21 cellular contexts compared by ENCODE assay signal in genomic region chr7:45873035-45873354, GRCh38. TPM values are rescaled to one million over a fixed set of nuclear protein-coding genes. Genes with fewer than 3 reads are reported as not detected.
DNase-seq lines count a peak whose midpoint lies in the region; ATAC-seq, FAIRE-seq and TF ChIP-seq lines count a peak whose summit lies in the region.
"Had no signal": no experiment of that assay in that cellular context is flagged by ENCODE, and none has a peak within 500 bp of the region (broad histone marks: within the 10 kb centered on the region; RNA-seq: fewer than 3 reads in every experiment).

Gene CCDC201 (minus strand): TSS chr7:45873082. CDS start chr7:45873007, 75 bp downstream.

- H3K4me1 ChIP-seq in HCT116 (ENCODE audit: control insufficient read depth in 1 of 2, insufficient read depth in 2 of 2, low read length in 2 of 2) (peaks cover 0 to 17% of the 10 kb centered on the region in 2 experiments; a peak in 2 of 4 replicates), H1 (replicated peaks in 1 of 4; ENCODE audit: control insufficient read depth in 3 of 4, insufficient read depth in 4 of 4, low read length in 3 of 4) (no peaks in the 10 kb centered on the region; a peak in 1 of 7 replicates), neuronal stem cell (ENCODE audit: control insufficient read depth in 2 of 2, insufficient read depth in 1 of 2, low read depth in 1 of 2, low read length in 2 of 2) (no peaks in the 10 kb centered on the region)

- CTCF ChIA-PET in HCT116 (lab: Charles Lee) (no interaction called here), H1 (lab: Charles Lee; ENCODE audit: partially characterized antibody) (interaction anchor here (0.6 to 3.3 kb wide), 6 partner anchors 10 to 1251 kb away, joined by 3 to 12 read pairs (median 6); no protein-coding TSS in a partner anchor)

- H3K9me2 ChIP-seq in HCT116 (ENCODE audit: insufficient read depth), result no peaks in the 10 kb centered on the region

- no peak for FAIRE-seq in H1 (lab: Jason Lieb, UNC)
- FAIRE-seq: GM12891, GM18507 had no signal

- H3K4me3 ChIP-seq in HCT116 (replicated peaks in 1 of 2; ENCODE audit: low read depth in 1 of 2, low read length in 2 of 2), result no peak within 1 kb of the TSS
- H3K4me3 ChIP-seq in H1 (ENCODE audit: extremely low read depth in 1 of 4, insufficient read depth in 2 of 4, low read depth in 3 of 4, low read length in 4 of 4), result no peak within 1 kb of the TSS
- peak within 1 kb of the TSS in 1 of 2 donors; percentile 21 for H3K4me3 ChIP-seq in neuronal stem cell (ENCODE audit: low read length in 2 of 2)
- H3K4me3 ChIP-seq: GM23248 had no signal

- no peaks in the 10 kb centered on the region for H3K27me3 ChIP-seq in HCT116 (ENCODE audit: insufficient read depth, low read length)
- no peaks in the 10 kb centered on the region for H3K27me3 ChIP-seq in H1 (replicated peaks in 1 of 4; ENCODE audit: control insufficient read depth in 3 of 4, extremely low read depth in 1 of 4, insufficient read depth in 3 of 4, low read length in 3 of 4)
- peaks cover 0 to 2% (median 0%) of the 10 kb centered on the region in 3 experiments for H3K27me3 ChIP-seq in neuronal stem cell (ENCODE audit: control insufficient read depth in 3 of 3, insufficient read depth in 3 of 3, low read depth in 1 of 3, low read length in 3 of 3)

- no TSS peak for BruUV-seq in HCT116 (replicated peaks; lab: Mats Ljungman, UMichigan)

- no peak within 1 kb of the TSS for H4K91ac ChIP-seq in H1 (replicated peaks; ENCODE audit: insufficient read length, low read length)
- no peak within 1 kb of the TSS for H4K91ac ChIP-seq in neuronal stem cell (ENCODE audit: low read depth, low read length, poor library complexity)

- H3K4me1 Mint-ChIP-seq in HFFc6 (ENCODE audit: low read depth), result peaks cover 31% of the 10 kb centered on the region
- H3K4me1 Mint-ChIP-seq: CD4-positive, alpha-beta memory T cell; H9 had no signal

- no peak within 1 kb of the TSS for H3K56ac ChIP-seq in H1 (replicated peaks; ENCODE audit: insufficient read length, low read depth, low read length)

- peak within 1 kb of the TSS; percentile 85; the same call in 1 of the 2 replicates for H3K27ac Mint-ChIP-seq in HFFc6
- H3K27ac Mint-ChIP-seq: CD4-positive, alpha-beta memory T cell; H9 had no signal

- no peak within 1 kb of the TSS for H3K4me2 ChIP-seq in HCT116 (ENCODE audit: low read length)
- H3K4me2 ChIP-seq in H1 (ENCODE audit: insufficient read depth in 1 of 2, low read depth in 2 of 2, low read length in 2 of 2), result no peak within 1 kb of the TSS
- no peak within 1 kb of the TSS for H3K4me2 ChIP-seq in neuronal stem cell (ENCODE audit: insufficient read depth, low read length, poor library complexity, severe bottlenecking)

- no peaks in the 10 kb centered on the region for H3K23me2 ChIP-seq in H1 (ENCODE audit: low read depth, low read length)

- intact Hi-C loops in HCT116 (cut with micrococcal nuclease), result loop anchor here (5.0 kb wide), 1 partner anchor 1309 kb away; no protein-coding TSS in a partner anchor

- H3K23ac ChIP-seq in H1 (ENCODE audit: insufficient read length), result no peak within 1 kb of the TSS
- no peak within 1 kb of the TSS for H3K23ac ChIP-seq in neuronal stem cell (ENCODE audit: low read depth, low read length, poor library complexity)

- H4K20me1 ChIP-seq in HCT116 (ENCODE audit: insufficient read depth) (no peaks in the 10 kb centered on the region), H1 (replicated peaks in 1 of 2; ENCODE audit: control insufficient read depth in 1 of 2, insufficient read depth in 2 of 2, low read length in 2 of 2) (no peaks in the 10 kb centered on the region)

- POLR2A ChIA-PET in HCT116 (lab: Charles Lee), result no interaction called here
- POLR2A ChIA-PET in H1 (lab: Charles Lee; ENCODE audit: partially characterized antibody), result interaction anchor here (0.6 kb wide), 1 partner anchor 491 kb away, joined by 4 read pairs; no protein-coding TSS in a partner anchor

- H2BK120ac ChIP-seq in H1 (replicated peaks; ENCODE audit: low read depth, low read length) (no peak within 1 kb of the TSS), neuronal stem cell (ENCODE audit: low read depth, low read length) (no peak within 1 kb of the TSS)

- ATAC-seq in HCT116 (no peak), GM21619 (IDR thresholded peaks at IDR 0.05; ENCODE audit: unreplicated experiment) (no peak)

- H3K79me1 ChIP-seq in H1 (ENCODE audit: low read depth, low read length) (no peaks in the 10 kb centered on the region), neuronal stem cell (ENCODE audit: low read depth, low read length) (no peaks in the 10 kb centered on the region)

- H3K27ac ChIP-seq in HCT116 (ENCODE audit: low read depth, low read length) (no peak within 1 kb of the TSS; the same call in 1 of the 2 replicates), H1 (ENCODE audit: low read depth, low read length) (no peak within 1 kb of the TSS), neuronal stem cell (replicated peaks; ENCODE audit: low read length) (no peak within 1 kb of the TSS)

- no peak within 1 kb of the TSS for H4K5ac ChIP-seq in H1 (ENCODE audit: insufficient read length, low read depth, low read length)

- H3K4ac ChIP-seq in H1 (replicated peaks; ENCODE audit: insufficient read length, low read depth, low read length) (no peak within 1 kb of the TSS), neuronal stem cell (ENCODE audit: low read length) (no peak within 1 kb of the TSS)

- RAD21 ChIA-PET in HCT116 (lab: Charles Lee; ENCODE audit: low non-redundant PET in 1 of 2, low total read pairs in 2 of 2, uncharacterized antibody in 2 of 2, unreplicated experiment in 2 of 2), result no interaction called here

- H2AFZ ChIP-seq in HCT116 (ENCODE audit: low read depth, low read length, poor library complexity, severe bottlenecking), result peak within 1 kb of the TSS; percentile 29
- H2AFZ ChIP-seq in H1 (ENCODE audit: low read length), result no peak within 1 kb of the TSS
- no peak within 1 kb of the TSS for H2AFZ ChIP-seq in neuronal stem cell (ENCODE audit: low read length)
- H2AFZ ChIP-seq: GM23248 had no signal

- H2BK20ac ChIP-seq in H1 (ENCODE audit: low read length), result no peak within 1 kb of the TSS

- peaks cover 7% of the 10 kb centered on the region; the same call in 1 of the 2 replicates for H3K9me3 Mint-ChIP-seq in HFFc6

- no peak for DNase-seq in HCT116 (ENCODE audit: low read depth, low spot score)
- no peak for DNase-seq in HFFc6
- no peak for DNase-seq in H1 (ENCODE audit: low read depth in 1 of 2, low spot score in 2 of 2)
- no peak for DNase-seq in neuronal stem cell (ENCODE audit: low spot score)
- no peak for DNase-seq in ecto neural progenitor cell (ENCODE audit: low spot score)
- DNase-seq: C1 segment of cervical spinal cord; Calu3; CD4-positive, alpha-beta memory T cell; DMS53; DMS79 treated with DMSO at 0.1 percent for 48 hours; GF-D8; GM23248 had no signal

- no peak within 1 kb of the TSS for H3K4me3 Mint-ChIP-seq in HFFc6
- H3K4me3 Mint-ChIP-seq: CD4-positive, alpha-beta memory T cell; H9 had no signal

- TF ChIP-seq RAD21 in HCT116 (IDR thresholded peaks at IDR 0.05; ENCODE audit: low read depth) (no peak), H1 (IDR thresholded peaks at IDR 0.05 in 1 of 2, conservative IDR thresholded peaks at IDR 0.05 in 1 of 2; ENCODE audit: low read depth in 2 of 2, low read length in 2 of 2) (no peak)

- H3K14ac ChIP-seq in H1 (ENCODE audit: insufficient read length) (no peak within 1 kb of the TSS), neuronal stem cell (ENCODE audit: low read length) (no peak within 1 kb of the TSS)

- H2BK5ac ChIP-seq in H1 (ENCODE audit: low read depth, low read length), result no peak within 1 kb of the TSS
- H2BK5ac ChIP-seq in neuronal stem cell (ENCODE audit: low read length), result no peak within 1 kb of the TSS

- peaks cover 10% of the 10 kb centered on the region; the same call in 1 of the 2 replicates for H3K36me3 Mint-ChIP-seq in HFFc6 (ENCODE audit: low read depth)
- H3K36me3 Mint-ChIP-seq: CD4-positive, alpha-beta memory T cell had no signal

- WGBS in H1 (ENCODE audit: extremely low coverage in 1 of 2, insufficient coverage in 1 of 2, insufficient read length in 1 of 2, insufficient replicate concordance in 2 of 2, low coverage in 1 of 2, low lambda C conversion rate in 2 of 2, missing lambda C conversion rate in 1 of 2), 2 experiments, result 97% methylated on average over 3 of the region's 7 CpGs; no CpG with 5 or more reads in 1 of the 2 experiments
- whole genome bisulfite sequencing in neuronal stem cell (ENCODE audit: extremely low coverage in 2 of 2, insufficient read length in 2 of 2, insufficient replicate concordance in 1 of 2), 2 donors, result no CpG with 5 or more reads among the region's 7 CpGs

- H3K18ac ChIP-seq in H1 (ENCODE audit: extremely low read depth, low read length) (peak within 1 kb of the TSS; percentile 32; the same call in 1 of the 2 replicates), neuronal stem cell (ENCODE audit: low read length) (peak within 1 kb of the TSS; percentile 11)

- H3K9ac ChIP-seq in HCT116 (ENCODE audit: low read length) (no peak within 1 kb of the TSS), H1 (replicated peaks in 1 of 4; ENCODE audit: extremely low read depth in 1 of 4, low read depth in 3 of 4, low read length in 3 of 4) (no peak within 1 kb of the TSS), neuronal stem cell (ENCODE audit: low read depth, low read length, poor library complexity) (peak within 1 kb of the TSS; percentile 40)
- H3K9ac ChIP-seq: GM23248 had no signal

- H2BK12ac ChIP-seq in H1 (ENCODE audit: low read depth, low read length) (no peak within 1 kb of the TSS), neuronal stem cell (ENCODE audit: low read length) (no peak within 1 kb of the TSS)

- H4K8ac ChIP-seq in H1 (ENCODE audit: extremely low read depth, insufficient read depth, low read length) (no peak within 1 kb of the TSS; the same call in 1 of the 2 replicates), neuronal stem cell (ENCODE audit: low read depth, low read length) (no peak within 1 kb of the TSS)

- H3K9me3 ChIP-seq in HCT116 (ENCODE audit: control insufficient read depth in 1 of 2, insufficient read depth in 1 of 2, low read depth in 1 of 2, low read length in 2 of 2) (no peaks in the 10 kb centered on the region), H1 (ENCODE audit: insufficient read depth in 2 of 2, low read depth in 1 of 2, low read length in 1 of 2) (peaks cover 7 to 13% of the 10 kb centered on the region in 2 experiments), neuronal stem cell (replicated peaks in 1 of 2; ENCODE audit: control insufficient read depth in 2 of 2, insufficient read depth in 1 of 2, low read depth in 1 of 2, low read length in 2 of 2) (peaks cover 0 to 2% of the 10 kb centered on the region in 2 donors)

- no peak for TF ChIP-seq EP300 in H1 (IDR thresholded peaks at IDR 0.05; ENCODE audit: borderline replicate concordance in 1 of 2, low read depth in 2 of 2, low read length in 2 of 2)

- TF ChIP-seq CTCF in HCT116 (IDR thresholded peaks at IDR 0.05 in 2 of 3, conservative IDR thresholded peaks at IDR 0.05 in 1 of 3; ENCODE audit: borderline replicate concordance in 1 of 3, insufficient read depth in 1 of 3, low read depth in 2 of 3, low read length in 2 of 3) (no peak), HFFc6 (IDR thresholded peaks at IDR 0.05) (no peak), H1 (IDR thresholded peaks at IDR 0.05; ENCODE audit: control extremely low read depth in 1 of 3, insufficient read depth in 1 of 3, low read depth in 1 of 3, low read length in 3 of 3) (no peak)

- H2BK15ac ChIP-seq in H1 (ENCODE audit: low read length) (no peak within 1 kb of the TSS), neuronal stem cell (ENCODE audit: low read length) (no peak within 1 kb of the TSS)

- H3K36me3 ChIP-seq in HCT116 (ENCODE audit: control insufficient read depth in 1 of 2, insufficient read depth in 2 of 2, low read length in 2 of 2), result no peaks in the 10 kb centered on the region
- no peaks in the 10 kb centered on the region for H3K36me3 ChIP-seq in H1 (ENCODE audit: control insufficient read depth in 2 of 4, insufficient read depth in 4 of 4, low read length in 3 of 4)
- H3K36me3 ChIP-seq in neuronal stem cell (replicated peaks in 1 of 2; ENCODE audit: control insufficient read depth in 2 of 2, insufficient read depth in 2 of 2, low read length in 2 of 2), result no peaks in the 10 kb centered on the region

- H3K79me2 ChIP-seq in HCT116 (ENCODE audit: insufficient read depth, low read length) (no peaks in the 10 kb centered on the region), H1 (ENCODE audit: control insufficient read depth in 1 of 2, insufficient read depth in 2 of 2, low read length in 2 of 2) (no peaks in the 10 kb centered on the region)

- no peaks in the 10 kb centered on the region for H3K27me3 Mint-ChIP-seq in HFFc6 (ENCODE audit: insufficient read depth)

- TF ChIP-seq POLR2A in HCT116 (IDR thresholded peaks at IDR 0.05; ENCODE audit: borderline replicate concordance, extremely low read depth, insufficient read depth, insufficient read length) (no peak), H1 (IDR thresholded peaks at IDR 0.05; ENCODE audit: control extremely low read depth in 1 of 2, low read depth in 2 of 2, low read length in 2 of 2) (no peak)

- H2AK5ac ChIP-seq in H1 (ENCODE audit: low read depth, low read length) (no peak within 1 kb of the TSS), neuronal stem cell (ENCODE audit: low read depth, low read length) (no peak within 1 kb of the TSS)

RNA-seq across cellular contexts. Expression of gene CCDC201, which starts in this region (rescaled TPM):
- total RNA-seq in HCT116 (2021; ENCODE audit: unreplicated experiment), result not detected
- polyA plus RNA-seq in HCT116 (2012), result 0.01 TPM in 1 of 2 replicates, not detected in the other
- not detected for total RNA-seq in HFFc6 (2021; fragmentation: NEBNext Ultra II Directional; extraction: Animal tissue kit (Norgen Biotek cat#: 25700))
- total RNA-seq in H1 (2021; fragmentation: NEBNext Ultra II Directional; extraction: Animal tissue kit (Norgen Biotek cat#: 25700)), result not detected in 2 replicates
- not detected in 2 replicates for polyA plus RNA-seq in H1 (2011; rRNA removed)
- polyA plus RNA-seq in H1 (2011; cell fraction: cytosol; rRNA removed), result not detected
- polyA plus RNA-seq in H1 (2011; cell fraction: nucleus; rRNA removed), result not detected
- polyA plus RNA-seq in H1 (2012, experiment 1 of 2), result not detected in 4 replicates
- polyA plus RNA-seq in H1 (2012, experiment 2 of 2), result not detected
- polyA plus RNA-seq in H1 (2013, experiment 1 of 2), result not detected
- not detected for polyA plus RNA-seq in H1 (2013, experiment 2 of 2)
- not detected in 2 replicates for polyA minus RNA-seq in H1 (2011; rRNA and poly(A)+ RNA removed)
- not detected for polyA minus RNA-seq in H1 (2011; cell fraction: cytosol; rRNA and poly(A)+ RNA removed)
- not detected for polyA minus RNA-seq in H1 (2011; cell fraction: nucleus; rRNA and poly(A)+ RNA removed)
- polyA plus RNA-seq in neuronal stem cell (2013, experiment 1 of 2), result 0.01 TPM
- not detected for polyA plus RNA-seq in neuronal stem cell (2013, experiment 2 of 2)
- total RNA-seq: A172; A673; Calu3; CD4-positive, alpha-beta memory T cell; Daoy; G401; GM23248; H9 had no signal
- polyA plus RNA-seq: BJ; CD4-positive, alpha-beta memory T cell; GM23248 had no signal
